Comparison of ENCODE assay signal across 19 cellular contexts in the genomic region with DNA sequence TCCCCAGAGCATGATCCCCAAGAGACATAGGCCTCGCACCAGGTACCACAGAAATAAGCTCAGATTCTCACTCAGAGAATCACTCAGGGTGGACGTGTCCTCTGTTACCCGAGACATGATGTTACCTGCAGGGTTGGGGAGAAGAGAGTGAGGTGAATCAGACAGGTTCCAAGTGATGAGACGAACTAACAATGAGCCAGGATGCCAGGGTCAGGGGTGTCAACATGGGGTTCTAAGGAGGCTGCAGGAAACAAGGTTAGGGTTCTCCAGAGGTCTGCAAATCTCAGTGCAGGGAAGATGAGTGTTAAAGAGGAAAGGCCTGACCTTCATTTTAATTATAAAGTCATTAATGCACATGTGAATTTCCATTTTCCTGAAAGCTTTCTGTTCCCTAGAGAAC. TPM values are rescaled to one million over a fixed set of nuclear protein-coding genes. Genes with fewer than 3 reads are reported as not detected.
DNase-seq lines count a peak whose midpoint lies in the region; ATAC-seq, FAIRE-seq and TF ChIP-seq lines count a peak whose summit lies in the region.
"Had no signal": no experiment of that assay in that cellular context is flagged by ENCODE, and none has a peak within 500 bp of the region (broad histone marks: within the 10 kb centered on the region; RNA-seq: fewer than 3 reads in every experiment).

No MANE protein-coding gene starts in this region.

- H3K27ac Mint-ChIP-seq in CD4-positive, alpha-beta memory T cell: peak overlapping the region; percentile 85 to 99 (median 94)
- H3K27ac Mint-ChIP-seq in IgD-negative memory B cell: peak overlapping the region; percentile 62 to 95 (median 74)
- peak overlapping the region; percentile 13 for H3K27ac Mint-ChIP-seq in astrocyte (ENCODE audit: unreplicated experiment)

- H3K4me2 ChIP-seq in astrocyte (ENCODE audit: low read length): no peak overlapping the region

- CTCF ChIA-PET in CD4-positive, alpha-beta memory T cell (lab: Charles Lee; ENCODE audit: partially characterized antibody): interaction anchor here (1.4 to 3.2 kb wide), 3 partner anchors 12 to 133 kb away, joined by 4 to 39 read pairs (median 14); a partner anchor contains a TSS

- FAIRE-seq in astrocyte (lab: Jason Lieb, UNC): no peak
- FAIRE-seq: colon had no signal

- no peaks in the 10 kb centered on the region for H4K20me1 ChIP-seq in astrocyte (ENCODE audit: insufficient read depth, low read length)

- ATAC-seq in HG03460 (IDR thresholded peaks at IDR 0.05; ENCODE audit: unreplicated experiment) (no peak), HG02571 (IDR thresholded peaks at IDR 0.05; ENCODE audit: unreplicated experiment) (no peak)
- ATAC-seq: esophagus mucosa, heart right ventricle had no signal

- in situ Hi-C loops in GM13977 (cut with MboI; ENCODE audit: low pct_unique_long_range_greater_than_20kb, low sequenced_read_pairs, unreplicated experiment): no loop called here

- H3K9me3 Mint-ChIP-seq in CD4-positive, alpha-beta memory T cell: no peaks in the 10 kb centered on the region
- peaks cover 0 to 2% (median 0%) of the 10 kb centered on the region in 3 donors for H3K9me3 Mint-ChIP-seq in IgD-negative memory B cell
- peaks cover 2% of the 10 kb centered on the region for H3K9me3 Mint-ChIP-seq in astrocyte (ENCODE audit: unreplicated experiment)

- H3K9me3 ChIP-seq in CD4-positive, alpha-beta memory T cell (ENCODE audit: control insufficient read depth in 1 of 2, low read length in 2 of 2): no peaks in the 10 kb centered on the region
- H3K9me3 ChIP-seq in astrocyte (ENCODE audit: insufficient read depth, low read depth, low read length): no peaks in the 10 kb centered on the region
- H3K9me3 ChIP-seq: Caco-2, heart right ventricle, MG63, tibial artery had no signal

- POLR2A ChIA-PET in CD4-positive, alpha-beta memory T cell (lab: Charles Lee; ENCODE audit: partially characterized antibody): interaction anchor here (1.5 to 3.7 kb wide), 3 partner anchors 11 to 129 kb away, joined by 4 to 75 read pairs (median 32); a partner anchor contains a TSS

- no peak for TF ChIP-seq CTCF in astrocyte (IDR thresholded peaks at IDR 0.05; ENCODE audit: insufficient read depth, low read depth, low read length)
- no peak for TF ChIP-seq CTCF in GM13977 (IDR thresholded peaks at IDR 0.05; ENCODE audit: extremely low read depth, insufficient read depth, missing control alignments)

- peaks cover 76% of the 10 kb centered on the region for H3K4me1 ChIP-seq in CD4-positive, alpha-beta memory T cell (ENCODE audit: insufficient read depth, low read length)
- H3K4me1 ChIP-seq in astrocyte (ENCODE audit: insufficient read depth, low read length) (peaks cover 8% of the 10 kb centered on the region), rectal smooth muscle tissue (ENCODE audit: control insufficient read depth, insufficient read depth, low read length) (peaks cover 13% of the 10 kb centered on the region)

- no peaks in the 10 kb centered on the region for H3K27me3 ChIP-seq in CD4-positive, alpha-beta memory T cell (ENCODE audit: insufficient read depth, low read length)
- H3K27me3 ChIP-seq in astrocyte (ENCODE audit: insufficient read depth, low read length) (peaks cover 3% of the 10 kb centered on the region), rectal smooth muscle tissue (ENCODE audit: control insufficient read depth, insufficient read depth, low read length) (no peaks in the 10 kb centered on the region)
- H3K27me3 ChIP-seq: heart right ventricle, MG63, tibial artery had no signal

- H3K4me3 ChIP-seq in CD4-positive, alpha-beta memory T cell (ENCODE audit: low read length in 2 of 2): peak overlapping the region; percentile 2 to 93
- H3K4me3 ChIP-seq in astrocyte (ENCODE audit: insufficient read depth, low read depth, low read length) (no peak overlapping the region), rectal smooth muscle tissue (ENCODE audit: low read length) (no peak overlapping the region)
- H3K4me3 ChIP-seq: tibial artery had no signal

- peaks cover 57 to 92% (median 69%) of the 10 kb centered on the region in 4 donors for H3K4me1 Mint-ChIP-seq in CD4-positive, alpha-beta memory T cell
- H3K4me1 Mint-ChIP-seq in IgD-negative memory B cell (peaks cover 59 to 65% (median 64%) of the 10 kb centered on the region in 3 donors), astrocyte (ENCODE audit: low read depth, unreplicated experiment) (peaks cover 15% of the 10 kb centered on the region)

- H3K9ac ChIP-seq in astrocyte (ENCODE audit: low read length) (no peak overlapping the region), rectal smooth muscle tissue (ENCODE audit: low read length) (no peak overlapping the region)

- peaks cover 56% of the 10 kb centered on the region for H3K36me3 ChIP-seq in CD4-positive, alpha-beta memory T cell (ENCODE audit: insufficient read depth, low read length)
- peaks cover 8% of the 10 kb centered on the region for H3K36me3 ChIP-seq in astrocyte (ENCODE audit: insufficient read depth, low read length)
- H3K36me3 ChIP-seq in rectal smooth muscle tissue (ENCODE audit: control insufficient read depth, insufficient read depth, low read length): peaks cover 34% of the 10 kb centered on the region

- intact Hi-C loops in CD4-positive, alpha-beta memory T cell (cut with micrococcal nuclease): loop anchor here (10.0 kb wide), 1 partner anchor 226 kb away; no protein-coding TSS in a partner anchor

- no peaks in the 10 kb centered on the region for H3K27me3 Mint-ChIP-seq in CD4-positive, alpha-beta memory T cell
- no peaks in the 10 kb centered on the region for H3K27me3 Mint-ChIP-seq in IgD-negative memory B cell
- peaks cover 22% of the 10 kb centered on the region for H3K27me3 Mint-ChIP-seq in astrocyte (ENCODE audit: low read depth, unreplicated experiment)

- no peak overlapping the region for H2AFZ ChIP-seq in astrocyte (ENCODE audit: low read depth, low read length)

- peaks cover 10% of the 10 kb centered on the region for H3K79me2 ChIP-seq in astrocyte (ENCODE audit: insufficient read depth, low read length)

- H3K36me3 Mint-ChIP-seq in CD4-positive, alpha-beta memory T cell: peaks cover 72 to 93% of the 10 kb centered on the region in 2 donors
- H3K36me3 Mint-ChIP-seq in IgD-negative memory B cell: peaks cover 18% of the 10 kb centered on the region
- H3K36me3 Mint-ChIP-seq in astrocyte (ENCODE audit: low read depth, unreplicated experiment): peaks cover 43% of the 10 kb centered on the region

- H3K4me3 Mint-ChIP-seq in CD4-positive, alpha-beta memory T cell: peak overlapping the region; percentile 98 to 100 (median 99)
- H3K4me3 Mint-ChIP-seq in IgD-negative memory B cell: peak overlapping the region; percentile 58 to 99 (median 98)
- H3K4me3 Mint-ChIP-seq in astrocyte (ENCODE audit: unreplicated experiment): peak overlapping the region; percentile 47

- DNase-seq in CD4-positive, alpha-beta memory T cell: no peak
- DNase-seq in astrocyte (ENCODE audit: low read depth) (no peak), GM13977 (ENCODE audit: low spot score) (no peak)
- DNase-seq in activated effector memory CD4-positive, alpha-beta T cell treated with Interleukin-2 at 50 U/mL for 16 hours: no peak
- DNase-seq: Caco-2, heart right ventricle, kidney glomerular epithelial cell, MG63, NCI-H2081, RPMI8226, tibial artery had no signal

- peak overlapping the region; percentile 100 for H3K27ac ChIP-seq in CD4-positive, alpha-beta memory T cell (ENCODE audit: low read depth, low read length)
- H3K27ac ChIP-seq in astrocyte (ENCODE audit: low read depth, low read length): no peak overlapping the region
- H3K27ac ChIP-seq in rectal smooth muscle tissue (ENCODE audit: low read depth, low read length): peak overlapping the region; percentile 93

RNA-seq across cellular contexts. Expression of a gene that starts 2.5 kb away (rescaled TPM):
- total RNA-seq in CD4-positive, alpha-beta memory T cell: 100 to 1,000 TPM; 136 to 141 TPM
- polyA plus RNA-seq in CD4-positive, alpha-beta memory T cell: 100 to 1,000 TPM; 300 to 324 TPM
- 219 TPM for polyA plus RNA-seq in IgD-negative memory B cell
- 135 and 160 TPM in 2 replicates for total RNA-seq in astrocyte

RNA-seq across cellular contexts. Expression of a gene that starts 3.0 kb away (rescaled TPM):
- total RNA-seq in CD4-positive, alpha-beta memory T cell: 100 to 1,000 TPM; 141 to 144 TPM
- 100 to 1,000 TPM; 501 to 763 TPM for polyA plus RNA-seq in CD4-positive, alpha-beta memory T cell
- 695 TPM for polyA plus RNA-seq in IgD-negative memory B cell
- 34.1 and 42.8 TPM in 2 replicates for total RNA-seq in astrocyte

RNA-seq across cellular contexts. Expression of a gene that starts 7.2 kb away (rescaled TPM):
- 100 to 1,000 TPM; 134 to 138 TPM for total RNA-seq in CD4-positive, alpha-beta memory T cell
- 100 to 1,000 TPM; 363 to 426 TPM for polyA plus RNA-seq in CD4-positive, alpha-beta memory T cell
- 366 TPM for polyA plus RNA-seq in IgD-negative memory B cell
- 45.5 and 57.5 TPM in 2 replicates for total RNA-seq in astrocyte
- total RNA-seq: G401 had no signal

RNA-seq across cellular contexts. Expression of a gene that starts 12.5 kb away (rescaled TPM):
- total RNA-seq in CD4-positive, alpha-beta memory T cell: 100 to 1,000 TPM; 106 to 112 TPM
- 10 to 100 TPM; 11.0 to 16.5 TPM for polyA plus RNA-seq in CD4-positive, alpha-beta memory T cell
- 26.8 TPM for polyA plus RNA-seq in IgD-negative memory B cell
- total RNA-seq in astrocyte: 118 and 121 TPM in 2 replicates

RNA-seq across cellular contexts. Expression of a gene that starts 34.2 kb away (rescaled TPM):
- 1 to 10 TPM in 1 of 2 experiments, under 1 TPM in 1; 0.61 to 1.1 TPM for total RNA-seq in CD4-positive, alpha-beta memory T cell
- 1 to 10 TPM in 1 of 2 donors, under 1 TPM in 1; 0.22 to 2.8 TPM for polyA plus RNA-seq in CD4-positive, alpha-beta memory T cell
- 368 TPM for polyA plus RNA-seq in IgD-negative memory B cell
- 0.20 and 0.79 TPM in 2 replicates for total RNA-seq in astrocyte
- total RNA-seq: G401, pulmonary artery endothelial cell had no signal

Comparison
In these comparisons a context has a peak if more than half of its experiments do, and no peak if none do; other contexts are left out.
1. H3K4me3 ChIP-seq: peak in CD4-positive, alpha-beta memory T cell (2 of 2); none in astrocyte (single experiment) and rectal smooth muscle tissue (single experiment).
2. H3K27ac Mint-ChIP-seq: peak in every context shown above with its lines; median percentile 94 in CD4-positive, alpha-beta memory T cell; 74 in IgD-negative memory B cell; 13 in astrocyte.
3. H3K4me3 Mint-ChIP-seq: peak in every context shown above with its lines; median percentile 99 in CD4-positive, alpha-beta memory T cell; 98 in IgD-negative memory B cell; 47 in astrocyte.